17 cellular contexts compared by ENCODE assay signal in the genomic region with DNA sequence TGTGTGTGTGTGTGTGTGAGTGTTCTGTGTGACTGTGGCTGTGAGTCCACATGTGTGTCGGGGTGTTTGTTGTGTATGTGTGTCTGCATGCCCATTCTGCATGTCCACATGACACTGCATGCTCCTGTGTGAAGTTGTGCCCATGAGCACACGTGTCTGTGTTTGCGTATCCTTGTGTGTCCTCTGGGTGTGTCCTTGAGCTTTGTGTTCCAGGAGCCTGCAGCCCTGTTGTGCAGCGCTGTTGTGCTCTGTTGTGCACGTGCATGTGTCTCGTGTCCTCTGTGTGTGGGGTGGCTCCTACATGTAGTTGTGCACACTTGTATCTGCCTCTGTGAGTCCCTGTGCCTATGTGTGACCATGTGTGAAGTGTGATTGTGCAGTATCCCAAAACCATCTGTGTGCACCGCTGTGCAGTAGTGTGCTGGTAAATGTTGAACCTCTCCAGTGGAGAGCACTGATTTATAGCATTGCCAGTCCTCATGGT. TPM values are rescaled to one million over a fixed set of nuclear protein-coding genes. Genes with fewer than 3 reads are reported as not detected.
DNase-seq lines count a peak whose midpoint lies in the region; ATAC-seq and TF ChIP-seq lines count a peak whose summit lies in the region.
"Had no signal": no experiment of that assay in that cellular context is flagged by ENCODE, and none has a peak within 500 bp of the region (broad histone marks: within the 10 kb centered on the region; RNA-seq: fewer than 3 reads in every experiment).

No MANE protein-coding gene starts in this region.

- H3K4me1 Mint-ChIP-seq in CD4-positive, alpha-beta T cell (ENCODE audit: low read depth) = peaks cover 68% of the 10 kb centered on the region
- H3K4me1 Mint-ChIP-seq in T-helper 17 cell = peaks cover 37% of the 10 kb centered on the region

- peak overlapping the region; percentile 90 for H3K27ac ChIP-seq in CD4-positive, alpha-beta T cell (ENCODE audit: low read depth, low read length)
- H3K27ac ChIP-seq: coronary artery had no signal

- H3K9me3 Mint-ChIP-seq in CD4-positive, alpha-beta T cell = no peaks in the 10 kb centered on the region

- H3K27me3 Mint-ChIP-seq in CD4-positive, alpha-beta T cell = no peaks in the 10 kb centered on the region
- no peaks in the 10 kb centered on the region for H3K27me3 Mint-ChIP-seq in T-helper 17 cell

- H3K4me3 Mint-ChIP-seq in CD4-positive, alpha-beta T cell = peak overlapping the region; percentile 95
- peak overlapping the region; percentile 99 for H3K4me3 Mint-ChIP-seq in T-helper 17 cell

- CTCF ChIA-PET in CD4-positive, alpha-beta T cell (lab: Charles Lee) = interaction anchor here (2.1 kb wide), 1 partner anchor 197 kb away, joined by 8 read pairs; no protein-coding TSS in a partner anchor

- peak overlapping the region; percentile 13 for H3K4me3 ChIP-seq in GM12864 (ENCODE audit: low read depth, low read length)
- H3K4me3 ChIP-seq: coronary artery had no signal

- H3K27me3 ChIP-seq in CD4-positive, alpha-beta T cell (ENCODE audit: control insufficient read depth, insufficient read depth, low read length) = no peaks in the 10 kb centered on the region
- H3K27me3 ChIP-seq: heart left ventricle had no signal

- TF ChIP-seq CTCF in CD4-positive, alpha-beta T cell (IDR thresholded peaks at IDR 0.05) = no peak
- no peak for TF ChIP-seq CTCF in GM12864 (IDR thresholded peaks at IDR 0.05; ENCODE audit: low read depth, low read length, missing control alignments)

- DNase-seq in CD4-positive, alpha-beta T cell = no peak
- DNase-seq in GM12864 (ENCODE audit: low read depth) (no peak), T-helper 17 cell (no peak), mesenteric fat pad (ENCODE audit: low spot score) (peak; percentile 65), globus pallidus (ENCODE audit: low spot score) (no peak), NCI-H1694 treated with DMSO at 0.1 percent for 48 hours (lab: John Stamatoyannopoulos, UW) (no peak), cardiac septum (ENCODE audit: low spot score) (no peak)
- DNase-seq: aorta; heart left ventricle; Kasumi-1; left cardiac atrium; NCI-H2029; NCI-H748 treated with DMSO at 0.1 percent for 48 hours; retina; stimulated activated CD4-positive, alpha-beta T cell treated with anti-CD3 and anti-CD28 coated beads, Interleukin-2, amount 100 ng/mL, for 48 hours had no signal

- H3K9me3 ChIP-seq in CD4-positive, alpha-beta T cell (ENCODE audit: control insufficient read depth, low read length) = peaks cover 1% of the 10 kb centered on the region
- no peaks in the 10 kb centered on the region for H3K9me3 ChIP-seq in T-helper 17 cell (ENCODE audit: control insufficient read depth, low read length, poor library complexity, severe bottlenecking)

- peak overlapping the region; percentile 92 for H3K27ac Mint-ChIP-seq in CD4-positive, alpha-beta T cell
- peak overlapping the region; percentile 99 for H3K27ac Mint-ChIP-seq in T-helper 17 cell

- ATAC-seq in CD4-positive, alpha-beta T cell (ENCODE audit: poor library complexity) = no peak
- ATAC-seq in T-helper 17 cell = no peak
- no peak for ATAC-seq in GM21447 (IDR thresholded peaks at IDR 0.05; ENCODE audit: unreplicated experiment)
- ATAC-seq: heart left ventricle, left cardiac atrium had no signal

- intact Hi-C loops in CD4-positive, alpha-beta T cell (cut with DNase I, micrococcal nuclease) = loop anchor here (2.0 to 5.0 kb wide), 3 partner anchors 51 to 149 kb away; no protein-coding TSS in a partner anchor
- intact Hi-C loops in cardiac septum (cut with DNase I) = no loop called here

- POLR2A ChIA-PET in CD4-positive, alpha-beta T cell (lab: Charles Lee) = interaction anchor here (0.6 to 2.0 kb wide), 3 partner anchors 9 to 277 kb away, joined by 3 to 36 read pairs (median 5); partner anchors contain the start of gene ZNF557

- peaks cover 38% of the 10 kb centered on the region for H3K36me3 Mint-ChIP-seq in CD4-positive, alpha-beta T cell (ENCODE audit: low read depth)
- H3K36me3 Mint-ChIP-seq in T-helper 17 cell (ENCODE audit: low read depth) = peaks cover 17% of the 10 kb centered on the region

RNA-seq across cellular contexts. Expression of gene ARHGEF18, which starts 2.2 kb away (rescaled TPM):
- 100 to 1,000 TPM; 121 TPM for total RNA-seq in CD4-positive, alpha-beta T cell
- total RNA-seq in T-helper 17 cell = 100 to 1,000 TPM; 118 to 127 TPM
- total RNA-seq in mesenteric fat pad = 18.4 TPM
- 12.5 TPM for total RNA-seq in cardiac septum

RNA-seq across cellular contexts. Expression of gene INSR, which starts 52.3 kb away (rescaled TPM):
- 1 to 10 TPM; 1.8 to 3.0 TPM for total RNA-seq in CD4-positive, alpha-beta T cell
- total RNA-seq in T-helper 17 cell (1 to 10 TPM in 1 of 2 donors, under 1 TPM in 1; 0.76 to 3.5 TPM), mesenteric fat pad (75.5 TPM), cardiac septum (113 TPM)

Comparison
In these comparisons a context has a peak if more than half of its experiments do, and no peak if none do; other contexts are left out.
1. RNA of gene INSR, which starts 52.3 kb away (total RNA-seq): 113 TPM in cardiac septum (single experiment) and 75.5 TPM in mesenteric fat pad (single experiment); 0.76 to 3.5 TPM in T-helper 17 cell and 1.8 to 3.0 TPM in CD4-positive, alpha-beta T cell; every median in the first group is over 10 times any median in the second.